In the genomic region with DNA sequence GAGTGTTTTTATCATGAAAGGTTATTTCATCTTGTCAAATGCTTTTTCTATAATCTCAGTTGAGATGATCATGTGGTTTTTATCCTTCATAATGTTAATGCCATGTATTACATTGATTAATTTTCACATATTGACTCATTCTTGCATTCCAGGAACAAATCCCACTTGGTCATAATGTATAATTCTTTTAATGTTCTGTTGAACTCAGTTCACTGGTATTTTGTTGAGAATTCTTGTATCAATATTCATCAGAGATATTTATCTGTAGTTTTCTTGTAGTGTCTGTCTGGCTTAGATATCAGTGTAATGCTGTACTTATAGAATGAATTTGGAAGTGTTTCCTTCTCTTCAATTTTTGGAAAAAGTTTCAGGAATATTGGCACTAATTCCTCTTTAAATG, we compare ENCODE assay signal across 1 cellular context.
TF ChIP-seq lines count a peak whose summit lies in the region.

No MANE protein-coding gene starts in this region.

TF ChIP-seq in IMR-90, 13 proteins besides CTCF, POLR2A, EP300 and RAD21:
- TF ChIP-seq, protein P1, sequence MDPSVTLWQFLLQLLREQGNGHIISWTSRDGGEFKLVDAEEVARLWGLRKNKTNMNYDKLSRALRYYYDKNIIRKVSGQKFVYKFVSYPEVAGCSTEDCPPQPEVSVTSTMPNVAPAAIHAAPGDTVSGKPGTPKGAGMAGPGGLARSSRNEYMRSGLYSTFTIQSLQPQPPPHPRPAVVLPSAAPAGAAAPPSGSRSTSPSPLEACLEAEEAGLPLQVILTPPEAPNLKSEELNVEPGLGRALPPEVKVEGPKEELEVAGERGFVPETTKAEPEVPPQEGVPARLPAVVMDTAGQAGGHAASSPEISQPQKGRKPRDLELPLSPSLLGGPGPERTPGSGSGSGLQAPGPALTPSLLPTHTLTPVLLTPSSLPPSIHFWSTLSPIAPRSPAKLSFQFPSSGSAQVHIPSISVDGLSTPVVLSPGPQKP (IDR thresholded peaks at IDR 0.05; ENCODE audit: borderline replicate concordance, low read depth, low read length): no peak
- TF ChIP-seq CEBPB (IDR thresholded peaks at IDR 0.05; ENCODE audit: low read depth, low read length) (no peak), BHLHE40 (IDR thresholded peaks at IDR 0.05; ENCODE audit: low read depth, low read length) (no peak), CHD1 (IDR thresholded peaks at IDR 0.05; ENCODE audit: low read depth, low read length) (no peak), RFX5 (IDR thresholded peaks at IDR 0.05; ENCODE audit: low read depth, low read length) (no peak), MAFK (IDR thresholded peaks at IDR 0.05; ENCODE audit: low read depth, low read length) (no peak), RCOR1 (IDR thresholded peaks at IDR 0.05; ENCODE audit: insufficient replicate concordance, low read length) (no peak), MAZ (IDR thresholded peaks at IDR 0.05; ENCODE audit: borderline replicate concordance, low read depth, low read length) (no peak), MXI1 (IDR thresholded peaks at IDR 0.05; ENCODE audit: borderline replicate concordance, low read depth, low read length) (no peak)
